In the genomic region with DNA sequence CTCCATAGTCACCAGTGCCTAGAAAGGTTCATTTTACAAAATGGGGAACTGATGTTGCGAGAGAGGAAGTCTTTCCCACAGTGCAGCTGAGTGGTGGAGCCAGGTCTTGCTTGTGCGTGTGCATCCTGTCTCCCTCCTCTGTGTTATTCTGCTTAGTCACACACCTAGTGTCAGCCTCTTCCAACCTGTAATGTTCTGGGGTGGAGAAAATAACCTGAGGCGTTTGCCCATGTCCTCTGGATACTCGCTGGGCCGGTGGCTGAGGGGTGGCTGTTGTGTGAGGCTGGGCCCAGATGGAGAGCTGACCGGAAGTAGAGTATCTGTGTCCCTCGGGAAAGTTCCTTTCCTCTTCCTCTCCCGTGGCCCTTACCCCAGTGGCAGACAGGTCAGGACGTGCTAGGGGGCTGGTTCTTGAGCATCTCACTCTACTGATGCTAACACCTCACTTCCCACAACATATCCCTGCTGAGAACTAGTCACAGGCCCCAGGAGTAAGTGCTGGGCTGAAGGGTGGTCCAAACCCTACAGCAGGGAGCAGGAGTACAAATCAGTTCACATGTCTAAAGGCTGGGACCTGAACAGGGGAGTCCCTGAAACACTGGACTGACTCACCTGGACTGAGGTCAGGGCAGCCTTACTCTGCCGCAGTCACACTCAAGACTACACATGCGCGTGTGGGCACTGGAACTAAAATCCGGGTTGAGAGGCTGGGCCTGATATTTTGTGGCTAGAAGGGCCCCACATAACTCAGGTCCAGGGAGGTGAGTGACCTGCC, we compare ENCODE assay signal across 9 cellular contexts. TPM values are rescaled to one million over a fixed set of nuclear protein-coding genes. Genes with fewer than 3 reads are reported as not detected.
DNase-seq lines count a peak whose midpoint lies in the region; ATAC-seq and TF ChIP-seq lines count a peak whose summit lies in the region.
"Had no signal": no experiment of that assay in that cellular context is flagged by ENCODE, and none has a peak within 500 bp of the region (broad histone marks: within the 10 kb centered on the region; RNA-seq: fewer than 3 reads in every experiment).

No MANE protein-coding gene starts in this region.

- TF ChIP-seq CTCF in HFFc6 (IDR thresholded peaks at IDR 0.05): no peak
- no peak for TF ChIP-seq CTCF in RWPE2 (IDR thresholded peaks at IDR 0.05; ENCODE audit: poor library complexity, severe bottlenecking)
- no peak for TF ChIP-seq CTCF in gastroesophageal sphincter (IDR thresholded peaks at IDR 0.05)

- H3K27ac ChIP-seq in RWPE2 (ENCODE audit: poor library complexity, severe bottlenecking) (peak overlapping the region; percentile 73), gastroesophageal sphincter (peak overlapping the region in 3 of 4 donors; percentile 22 to 41 (median 29))
- no peak overlapping the region for H3K27ac ChIP-seq in effector memory CD4-positive, alpha-beta T cell (ENCODE audit: insufficient read depth, low read length, poor library complexity, severe bottlenecking)

- no peaks in the 10 kb centered on the region for H3K9me3 ChIP-seq in RWPE2 (ENCODE audit: severe bottlenecking)
- H3K9me3 ChIP-seq in gastroesophageal sphincter: no peaks in the 10 kb centered on the region
- H3K9me3 ChIP-seq in effector memory CD4-positive, alpha-beta T cell (ENCODE audit: control insufficient read depth, low read length): no peaks in the 10 kb centered on the region

- no peak for TF ChIP-seq POLR2A in gastroesophageal sphincter (IDR thresholded peaks at IDR 0.05)

- DNase-seq in HFFc6 (no peak), RWPE2 (ENCODE audit: low spot score) (no peak), AG08396 (ENCODE audit: low spot score) (no peak)
- peak in 1 of 2 donors; percentile 48 for DNase-seq in stimulated activated effector memory CD8-positive, alpha-beta T cell treated with anti-CD3 and anti-CD28 coated beads, Interleukin-12 subunit alpha, Interleukin-12 subunit beta, amount 100 ng/mL, for 72 hours (ENCODE audit: low spot score in 2 of 2)
- DNase-seq in effector memory CD4-positive, alpha-beta T cell: no peak
- DNase-seq: NCI-H526 had no signal

- no peak for TF ChIP-seq EP300 in gastroesophageal sphincter (IDR thresholded peaks at IDR 0.05)

- H3K4me3 Mint-ChIP-seq in HFFc6: no peak overlapping the region
- H3K4me3 Mint-ChIP-seq in stimulated activated effector memory CD8-positive, alpha-beta T cell treated with anti-CD3 and anti-CD28 coated beads, Interleukin-12 subunit alpha, Interleukin-12 subunit beta, amount 100 ng/mL, for 72 hours: no peak overlapping the region

- no peak overlapping the region for H3K4me3 ChIP-seq in RWPE2 (ENCODE audit: severe bottlenecking)
- no peak overlapping the region for H3K4me3 ChIP-seq in gastroesophageal sphincter
- H3K4me3 ChIP-seq in effector memory CD4-positive, alpha-beta T cell (ENCODE audit: insufficient read depth, low read depth, low read length, poor library complexity, severe bottlenecking): no peak overlapping the region
- H3K4me3 ChIP-seq: cardiac muscle cell had no signal

- H3K4me1 ChIP-seq in RWPE2 (ENCODE audit: insufficient read depth, poor library complexity, severe bottlenecking) (peaks cover 13% of the 10 kb centered on the region), gastroesophageal sphincter (peaks cover 0 to 13% (median 0%) of the 10 kb centered on the region in 3 donors)
- H3K4me1 ChIP-seq in effector memory CD4-positive, alpha-beta T cell (ENCODE audit: control insufficient read depth, insufficient read depth, low read length, poor library complexity, severe bottlenecking): peaks cover 8% of the 10 kb centered on the region

- WGBS in gastroesophageal sphincter (ENCODE audit: low coverage in 1 of 2), 2 donors: 69 to 100% methylated on average over 1 to 7 of the region's 13 CpGs

- H3K27me3 ChIP-seq in RWPE2 (ENCODE audit: insufficient read depth, poor library complexity, severe bottlenecking) (no peaks in the 10 kb centered on the region), gastroesophageal sphincter (no peaks in the 10 kb centered on the region)
- no peaks in the 10 kb centered on the region for H3K27me3 ChIP-seq in effector memory CD4-positive, alpha-beta T cell (replicated peaks; ENCODE audit: control insufficient read depth, insufficient read depth, low read length, poor library complexity, severe bottlenecking)
- H3K27me3 ChIP-seq: cardiac muscle cell had no signal

- H3K36me3 ChIP-seq in RWPE2 (ENCODE audit: low read depth): peaks cover 41% of the 10 kb centered on the region
- peaks cover 0 to 51% of the 10 kb centered on the region in 2 donors for H3K36me3 ChIP-seq in gastroesophageal sphincter
- peaks cover 37% of the 10 kb centered on the region for H3K36me3 ChIP-seq in effector memory CD4-positive, alpha-beta T cell (ENCODE audit: control insufficient read depth, insufficient read depth, low read length)

- peaks cover 10% of the 10 kb centered on the region for H3K27me3 Mint-ChIP-seq in HFFc6 (ENCODE audit: insufficient read depth)

- peaks cover 5% of the 10 kb centered on the region for H3K4me1 Mint-ChIP-seq in HFFc6 (ENCODE audit: low read depth)
- peaks cover 46% of the 10 kb centered on the region for H3K4me1 Mint-ChIP-seq in stimulated activated effector memory CD8-positive, alpha-beta T cell treated with anti-CD3 and anti-CD28 coated beads, Interleukin-12 subunit alpha, Interleukin-12 subunit beta, amount 100 ng/mL, for 72 hours

- peak overlapping the region; percentile 24; the same call in 1 of the 2 replicates for H3K27ac Mint-ChIP-seq in HFFc6
- peak overlapping the region; percentile 82 for H3K27ac Mint-ChIP-seq in stimulated activated effector memory CD8-positive, alpha-beta T cell treated with anti-CD3 and anti-CD28 coated beads, Interleukin-12 subunit alpha, Interleukin-12 subunit beta, amount 100 ng/mL, for 72 hours

- no peaks in the 10 kb centered on the region for H3K9me3 Mint-ChIP-seq in HFFc6
- H3K9me3 Mint-ChIP-seq in stimulated activated effector memory CD8-positive, alpha-beta T cell treated with anti-CD3 and anti-CD28 coated beads, Interleukin-12 subunit alpha, Interleukin-12 subunit beta, amount 100 ng/mL, for 72 hours: peaks cover 4% of the 10 kb centered on the region

- ATAC-seq in RWPE2 (ENCODE audit: low read depth) (peak; percentile 92), gastroesophageal sphincter (peak; percentile 51), GM19455 (IDR thresholded peaks at IDR 0.05; ENCODE audit: unreplicated experiment) (no peak)
- peak; percentile 33 for ATAC-seq in stimulated activated effector memory CD8-positive, alpha-beta T cell treated with anti-CD3 and anti-CD28 coated beads, Interleukin-12 subunit alpha, Interleukin-12 subunit beta, amount 100 ng/mL, for 72 hours

- peaks cover 22% of the 10 kb centered on the region for H3K36me3 Mint-ChIP-seq in HFFc6 (ENCODE audit: low read depth)
- H3K36me3 Mint-ChIP-seq in stimulated activated effector memory CD8-positive, alpha-beta T cell treated with anti-CD3 and anti-CD28 coated beads, Interleukin-12 subunit alpha, Interleukin-12 subunit beta, amount 100 ng/mL, for 72 hours: peaks cover 64% of the 10 kb centered on the region

RNA-seq across cellular contexts. Expression of a gene that starts 7.0 kb away (rescaled TPM):
- 100 to 1,000 TPM; 273 to 329 (median 298) TPM for total RNA-seq in HFFc6 (2021; fragmentation: NEBNext Ultra II Directional; extraction: Animal tissue kit (Norgen Biotek cat#: 25700))
- 100 to 1,000 TPM; 140 to 290 (median 216) TPM for total RNA-seq in gastroesophageal sphincter

RNA-seq across cellular contexts. Expression of a gene that starts 20.2 kb away (rescaled TPM):
- 100 to 1,000 TPM; 423 to 607 (median 561) TPM for total RNA-seq in HFFc6 (2021; fragmentation: NEBNext Ultra II Directional; extraction: Animal tissue kit (Norgen Biotek cat#: 25700))
- total RNA-seq in gastroesophageal sphincter: 100 to 1,000 TPM; 259 to 516 (median 325) TPM

RNA-seq across cellular contexts. Expression of a gene that starts 22.1 kb away (rescaled TPM):
- 100 to 1,000 TPM; 103 to 122 (median 108) TPM for total RNA-seq in HFFc6 (2021; fragmentation: NEBNext Ultra II Directional; extraction: Animal tissue kit (Norgen Biotek cat#: 25700))
- 10 to 100 TPM; 54.4 to 69.5 (median 55.4) TPM for total RNA-seq in gastroesophageal sphincter

RNA-seq across cellular contexts. Expression of a gene that starts 26.4 kb away (rescaled TPM):
- under 1 TPM; 0.15 to 0.64 (median 0.50) TPM for total RNA-seq in HFFc6 (2021; fragmentation: NEBNext Ultra II Directional; extraction: Animal tissue kit (Norgen Biotek cat#: 25700))
- 1 to 10 TPM in 3 of 4 donors, under 1 TPM in 1; 0.30 to 3.0 (median 1.9) TPM for total RNA-seq in gastroesophageal sphincter

RNA-seq across cellular contexts. Expression of a gene that starts 43.4 kb away (rescaled TPM):
- total RNA-seq in HFFc6 (2021; fragmentation: NEBNext Ultra II Directional; extraction: Animal tissue kit (Norgen Biotek cat#: 25700)): under 1 TPM in 3 of 6 experiments, not detected in 3; 0.11 to 0.25 (median 0.11) TPM
- 10 to 100 TPM in 2 of 4 donors, 1 to 10 TPM in 2; 2.6 to 15.2 (median 9.1) TPM for total RNA-seq in gastroesophageal sphincter
